In genomic region chr3:122263058-122263457, GRCh38 we compare ENCODE assay signal across 20 cellular contexts.
"Had no signal": no experiment of that assay in that cellular context is flagged by ENCODE, and none has a peak within 500 bp of the region (broad histone marks: within the 10 kb centered on the region; RNA-seq: fewer than 3 reads in every experiment).

No MANE protein-coding gene starts in this region.

- H3K9me3 ChIP-seq: prostate gland, spleen, upper lobe of left lung had no signal

- H3K4me3 ChIP-seq: lung, prostate gland, spleen, upper lobe of left lung had no signal

- H3K36me3 Mint-ChIP-seq: activated CD8-positive, alpha-beta memory T cell treated with anti-CD3 and anti-CD28 coated beads, Interleukin-2, amount 10 ng/mL, durations not matched to agents 7 days and 5 days; activated naive CD4-positive, alpha-beta T cell treated with anti-CD3 and anti-CD28 coated beads, Interleukin-2, amount 10 ng/mL, durations not matched to agents 7 days and 5 days; brain; naive thymus-derived CD4-positive, alpha-beta T cell had no signal

- DNase-seq: activated CD4-positive, alpha-beta T cell treated with anti-CD3 and anti-CD28 coated beads, Interleukin-2, amount 10 ng/mL, durations not matched to agents 7 days and 5 days; activated CD8-positive, alpha-beta memory T cell treated with anti-CD3 and anti-CD28 coated beads, Interleukin-2, amount 10 ng/mL, durations not matched to agents 7 days and 5 days; activated CD8-positive, alpha-beta T cell treated with anti-CD3 and anti-CD28 coated beads for 36 hours; activated effector memory CD4-positive, alpha-beta T cell treated with anti-CD3 and anti-CD28 coated beads, Interleukin-2, amount 50 U/mL, for 16 hours; activated naive CD4-positive, alpha-beta T cell treated with anti-CD3 and anti-CD28 coated beads, Interleukin-2, amount 10 ng/mL, durations not matched to agents 7 days and 5 days; activated naive CD8-positive, alpha-beta T cell treated with anti-CD3 and anti-CD28 coated beads, Interleukin-2, amount 50 U/mL, for 24 hours; activated T-cell treated with anti-CD3 and anti-CD28 coated beads for 4 hours; anterior cingulate cortex; erythroblast; foreskin keratinocyte; naive thymus-derived CD4-positive, alpha-beta T cell; spleen; stimulated activated CD4-positive, alpha-beta T cell treated with anti-CD3 and anti-CD28 coated beads, Interleukin-4, amount 100 ng/mL, for 24 hours; stimulated activated naive CD4-positive, alpha-beta T cell treated with Interleukin-2 at 50 U/mL for 16 hours; upper lobe of left lung had no signal

- H3K4me1 ChIP-seq: foreskin keratinocyte, prostate gland, upper lobe of left lung had no signal

- H3K9me3 Mint-ChIP-seq: activated CD4-positive, alpha-beta T cell treated with anti-CD3 and anti-CD28 coated beads, Interleukin-2, amount 10 ng/mL, durations not matched to agents 7 days and 5 days; activated CD8-positive, alpha-beta T cell treated with anti-CD3 and anti-CD28 coated beads for 36 hours; activated naive CD4-positive, alpha-beta T cell treated with anti-CD3 and anti-CD28 coated beads, Interleukin-2, amount 10 ng/mL, durations not matched to agents 7 days and 5 days; activated naive CD8-positive, alpha-beta T cell treated with anti-CD3 and anti-CD28 coated beads, Interleukin-2, amount 50 U/mL, for 24 hours; brain had no signal

- ATAC-seq: activated CD4-positive, CD25-positive, alpha-beta regulatory T cell treated with anti-CD3 and anti-CD28 coated beads, Interleukin-2, amount 50 U/mL, for 24 hours; activated CD8-positive, alpha-beta memory T cell treated with anti-CD3 and anti-CD28 coated beads, Interleukin-2, amount 10 ng/mL, durations not matched to agents 7 days and 5 days; activated CD8-positive, alpha-beta T cell treated with anti-CD3 and anti-CD28 coated beads for 36 hours; activated naive CD8-positive, alpha-beta T cell treated with anti-CD3 and anti-CD28 coated beads, Interleukin-2, amount 50 U/mL, for 24 hours; foreskin keratinocyte; left lobe of liver; naive thymus-derived CD4-positive, alpha-beta T cell had no signal

- H3K4me1 Mint-ChIP-seq: activated naive CD4-positive, alpha-beta T cell treated with anti-CD3 and anti-CD28 coated beads, Interleukin-2, amount 10 ng/mL, durations not matched to agents 7 days and 5 days had no signal

- H3K27ac Mint-ChIP-seq: activated CD4-positive, alpha-beta T cell treated with anti-CD3 and anti-CD28 coated beads, Interleukin-2, amount 10 ng/mL, durations not matched to agents 7 days and 5 days; activated CD8-positive, alpha-beta memory T cell treated with anti-CD3 and anti-CD28 coated beads, Interleukin-2, amount 10 ng/mL, durations not matched to agents 7 days and 5 days; activated CD8-positive, alpha-beta T cell treated with anti-CD3 and anti-CD28 coated beads for 36 hours; activated naive CD4-positive, alpha-beta T cell treated with anti-CD3 and anti-CD28 coated beads, Interleukin-2, amount 10 ng/mL, durations not matched to agents 7 days and 5 days; activated naive CD8-positive, alpha-beta T cell treated with anti-CD3 and anti-CD28 coated beads, Interleukin-2, amount 50 U/mL, for 24 hours; brain; naive thymus-derived CD4-positive, alpha-beta T cell had no signal

- H3K36me3 ChIP-seq: prostate gland, spleen, upper lobe of left lung had no signal

- H3K27ac ChIP-seq: foreskin keratinocyte, prostate gland, spleen, upper lobe of left lung had no signal

- H3K27me3 ChIP-seq: upper lobe of left lung had no signal

- H3K4me3 Mint-ChIP-seq: activated CD4-positive, alpha-beta T cell treated with anti-CD3 and anti-CD28 coated beads, Interleukin-2, amount 10 ng/mL, durations not matched to agents 7 days and 5 days; activated CD8-positive, alpha-beta memory T cell treated with anti-CD3 and anti-CD28 coated beads, Interleukin-2, amount 10 ng/mL, durations not matched to agents 7 days and 5 days; activated CD8-positive, alpha-beta T cell treated with anti-CD3 and anti-CD28 coated beads for 36 hours; activated naive CD4-positive, alpha-beta T cell treated with anti-CD3 and anti-CD28 coated beads, Interleukin-2, amount 10 ng/mL, durations not matched to agents 7 days and 5 days; activated naive CD8-positive, alpha-beta T cell treated with anti-CD3 and anti-CD28 coated beads, Interleukin-2, amount 50 U/mL, for 24 hours; brain; naive thymus-derived CD4-positive, alpha-beta T cell had no signal
